In the genomic region with DNA sequence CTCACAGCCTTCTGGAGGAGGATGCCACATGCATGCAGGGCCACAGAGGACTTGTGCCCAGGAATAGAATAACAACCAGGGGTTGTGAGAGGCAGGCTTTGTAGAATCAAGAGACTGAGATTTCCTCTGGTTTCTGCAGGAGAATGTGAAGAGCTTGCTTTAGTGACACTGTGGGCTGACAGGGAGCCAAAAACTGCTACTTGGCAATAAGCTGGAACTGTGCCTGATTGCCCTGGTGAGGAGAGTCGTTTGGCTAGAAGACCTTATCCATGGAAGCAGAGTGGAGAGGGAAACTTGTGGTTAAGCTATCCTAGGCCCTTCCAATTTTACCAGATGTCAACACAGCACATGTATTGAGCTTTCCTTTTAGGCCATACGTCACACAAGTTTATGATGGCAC, we compare ENCODE assay signal across 29 cellular contexts.
"Had no signal": no experiment of that assay in that cellular context is flagged by ENCODE, and none has a peak within 500 bp of the region (broad histone marks: within the 10 kb centered on the region; RNA-seq: fewer than 3 reads in every experiment).

No MANE protein-coding gene starts in this region.

- DNase-seq: activated CD4-positive, alpha-beta memory T cell treated with anti-CD3 and anti-CD28 coated beads, Interleukin-2, amount 10 ng/mL, durations not matched to agents 7 days and 5 days; activated CD4-positive, alpha-beta T cell treated with anti-CD3 and anti-CD28 coated beads for 36 hours; activated CD4-positive, alpha-beta T cell treated with anti-CD3 and anti-CD28 coated beads, Interleukin-2, amount 50 U/mL, for 1 hour; activated gamma-delta T cell treated with Interleukin-2 at 50 U/mL for 16 hours; activated naive CD4-positive, alpha-beta T cell treated with anti-CD3 and anti-CD28 coated beads, Interleukin-2, amount 10 ng/mL, durations not matched to agents 7 days and 5 days; activated naive CD8-positive, alpha-beta T cell treated with anti-CD3 and anti-CD28 coated beads for 36 hours; activated T-cell treated with anti-CD3 and anti-CD28 coated beads for 4 hours; activated T-cell treated with anti-CD3 and anti-CD28 coated beads, Interleukin-2, amount 50 U/mL, for 48 hours; cerebellar nuclear complex; Kasumi-1; KBM-7; NCI-H1417 treated with DMSO at 0.1 percent for 48 hours; NCI-H1694; NCI-H2081; NCI-H2171; NCI-H2227 treated with DMSO at 0.1 percent for 48 hours; NCI-H510A; NCI-H526 treated with DMSO at 0.1 percent for 48 hours; NCI-H82; Peyer's patch; Right ventricle myocardium superior; SJCRH30; SK-N-SH; SW 1271; T-helper 9 cell; WERI-Rb-1 had no signal

- ATAC-seq: activated CD4-positive, alpha-beta T cell treated with anti-CD3 and anti-CD28 coated beads for 36 hours; activated T-helper 17 cell treated with anti-CD3 and anti-CD28 coated beads, Interleukin-2, amount 50 U/mL, for 72 hours had no signal

- H3K9ac ChIP-seq: SK-N-SH had no signal

- FAIRE-seq: colon had no signal

- H3K36me3 ChIP-seq: Peyer's patch, SJCRH30, WERI-Rb-1 had no signal

- H3K4me1 ChIP-seq: Peyer's patch, SJCRH30 had no signal

- H3K27me3 ChIP-seq: Peyer's patch, SJCRH30 had no signal

- H3K27ac ChIP-seq: Peyer's patch, RWPE1, SJCRH30, WERI-Rb-1 had no signal

- H3K4me3 ChIP-seq: Peyer's patch, SJCRH30 had no signal

- H3K4me2 ChIP-seq: SK-N-SH had no signal

- H3K9me3 ChIP-seq: Peyer's patch, SJCRH30, SK-N-SH had no signal
